ENCODE assay signal across 25 cellular contexts in the genomic region with DNA sequence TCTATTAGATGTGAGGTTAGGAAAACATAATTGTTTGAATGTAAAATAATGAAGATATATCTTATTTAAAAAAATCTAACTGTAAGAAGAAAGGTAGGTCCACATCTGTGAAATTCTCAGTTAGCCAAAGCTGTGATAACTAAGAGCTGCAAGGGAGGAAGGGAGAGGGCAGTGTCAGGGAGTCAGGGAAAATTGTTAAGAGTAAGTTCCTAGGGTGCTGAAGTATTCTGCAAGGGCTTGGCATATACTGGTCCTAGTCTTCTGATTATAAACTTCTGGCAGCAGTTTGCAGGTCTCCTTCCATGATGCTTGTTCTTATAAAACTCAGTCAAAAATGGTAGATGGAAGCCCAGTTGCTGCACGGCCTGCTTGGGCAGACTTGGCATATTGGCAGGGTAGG.
"Had no signal": no experiment of that assay in that cellular context is flagged by ENCODE, and none has a peak within 500 bp of the region (broad histone marks: within the 10 kb centered on the region; RNA-seq: fewer than 3 reads in every experiment).

No MANE protein-coding gene starts in this region.

- H3K27ac Mint-ChIP-seq: dendritic cell treated with granulocyte-macrophage colony-stimulating factor and Interleukin-4, amounts not matched to agents 40 ng/mL and 50 ng/mL, for 4 days; effector memory CD8-positive, alpha-beta T cell; endodermal cell had no signal

- H3K27ac ChIP-seq: colonic mucosa, coronary artery, dorsolateral prefrontal cortex, epithelial cell of prostate, esophagus muscularis mucosa, esophagus squamous epithelium, foreskin keratinocyte, gastrocnemius medialis, gastroesophageal sphincter, heart left ventricle, heart right ventricle had no signal

- H3K9me3 ChIP-seq: colonic mucosa, esophagus muscularis mucosa, esophagus squamous epithelium, gastrocnemius medialis, gastroesophageal sphincter, heart right ventricle had no signal

- H3K27me3 Mint-ChIP-seq: dendritic cell treated with granulocyte-macrophage colony-stimulating factor and Interleukin-4, amounts not matched to agents 40 ng/mL and 50 ng/mL, for 4 days had no signal

- H3K27me3 ChIP-seq: colonic mucosa, esophagus muscularis mucosa, esophagus squamous epithelium, foreskin keratinocyte, gastrocnemius medialis, gastroesophageal sphincter, heart left ventricle, heart right ventricle had no signal

- ATAC-seq: effector memory CD8-positive, alpha-beta T cell; esophagus mucosa; foreskin keratinocyte; gastrocnemius medialis; gastroesophageal sphincter; heart left ventricle; heart right ventricle had no signal

- H3K4me1 ChIP-seq: colonic mucosa, esophagus muscularis mucosa, esophagus squamous epithelium, foreskin keratinocyte, gastrocnemius medialis, gastroesophageal sphincter, heart left ventricle, heart right ventricle had no signal

- DNase-seq: colonic mucosa; cortex of kidney; dermis blood vessel endothelial cell; dorsolateral prefrontal cortex; effector CD4-positive, alpha-beta T cell; effector CD8-positive, alpha-beta T cell; effector memory CD4-positive, alpha-beta T cell; effector memory CD8-positive, alpha-beta T cell; endodermal cell; erythroblast; esophagus squamous epithelium; foreskin fibroblast; foreskin keratinocyte; foreskin melanocyte; gastrocnemius medialis; glutamatergic neuron; head of caudate nucleus; heart left ventricle; heart right ventricle had no signal

- H3K4me3 ChIP-seq: colonic mucosa, coronary artery, dorsolateral prefrontal cortex, esophagus muscularis mucosa, esophagus squamous epithelium, gastrocnemius medialis, gastroesophageal sphincter, heart left ventricle, heart right ventricle had no signal

- H3K9me3 Mint-ChIP-seq: dendritic cell treated with granulocyte-macrophage colony-stimulating factor and Interleukin-4, amounts not matched to agents 40 ng/mL and 50 ng/mL, for 4 days; endodermal cell had no signal

- H3K4me3 Mint-ChIP-seq: dendritic cell treated with granulocyte-macrophage colony-stimulating factor and Interleukin-4, amounts not matched to agents 40 ng/mL and 50 ng/mL, for 4 days; effector memory CD8-positive, alpha-beta T cell; endodermal cell had no signal

- H3K36me3 ChIP-seq: colonic mucosa, esophagus muscularis mucosa, esophagus squamous epithelium, gastrocnemius medialis, gastroesophageal sphincter, heart left ventricle, heart right ventricle had no signal
